In genomic region chr1:167330601-167331293, GRCh38 we compare ENCODE assay signal across 12 cellular contexts.
A peak's percentile ranks its signal among the peaks of the same experiment; 100 is the strongest.
DNase-seq lines count a peak whose midpoint lies in the region; ATAC-seq, FAIRE-seq and TF ChIP-seq lines count a peak whose summit lies in the region.
"Had no signal": no experiment of that assay in that cellular context is flagged by ENCODE, and none has a peak within 500 bp of the region (broad histone marks: within the 10 kb centered on the region; RNA-seq: fewer than 3 reads in every experiment).

No MANE protein-coding gene starts in this region.

- H3K27ac Mint-ChIP-seq in activated naive CD8-positive, alpha-beta T cell treated with anti-CD3 and anti-CD28 coated beads for 36 hours: peak overlapping the region; percentile 0
- H3K27ac Mint-ChIP-seq: T-helper 2 cell treated with Interferon-gamma antibody and Interleukin-4, amounts not matched to agents 5 μg/mL and 100 μg/mL, for 36 hours had no signal

- H3K9me3 Mint-ChIP-seq in activated naive CD8-positive, alpha-beta T cell treated with anti-CD3 and anti-CD28 coated beads for 36 hours: peaks cover 12% of the 10 kb centered on the region
- H3K9me3 Mint-ChIP-seq: T-helper 2 cell treated with Interferon-gamma antibody and Interleukin-4, amounts not matched to agents 5 μg/mL and 100 μg/mL, for 36 hours had no signal

- peaks cover 39% of the 10 kb centered on the region for H3K4me1 Mint-ChIP-seq in activated naive CD8-positive, alpha-beta T cell treated with anti-CD3 and anti-CD28 coated beads for 36 hours

- no peak for DNase-seq in GM12892 (ENCODE audit: insufficient read length)
- no peak for DNase-seq in activated naive CD8-positive, alpha-beta T cell treated with anti-CD3 and anti-CD28 coated beads for 36 hours
- DNase-seq in ureter (ENCODE audit: low spot score): no peak
- DNase-seq in NCI-H1048 (lab: John Stamatoyannopoulos, UW): no peak
- DNase-seq in GM19240 (ENCODE audit: insufficient read length, low spot score): no peak
- DNase-seq in DMS79 treated with DMSO at 0.1 percent for 48 hours (lab: John Stamatoyannopoulos, UW): no peak
- DNase-seq: Calu3, cortex of kidney, upper lobe of right lung had no signal

- no peak for TF ChIP-seq POLR2A in GM12892 (IDR thresholded peaks at IDR 0.05; ENCODE audit: low read depth, low read length)

- H3K36me3 Mint-ChIP-seq in activated naive CD8-positive, alpha-beta T cell treated with anti-CD3 and anti-CD28 coated beads for 36 hours: peaks cover 41% of the 10 kb centered on the region

- no peaks in the 10 kb centered on the region for H3K27me3 Mint-ChIP-seq in activated naive CD8-positive, alpha-beta T cell treated with anti-CD3 and anti-CD28 coated beads for 36 hours

- FAIRE-seq in GM12892 (lab: Jason Lieb, UNC): peak; percentile 73

- ATAC-seq in GM19468 (IDR thresholded peaks at IDR 0.05; ENCODE audit: extremely low read depth, unreplicated experiment) (peak; percentile 22), HG03280 (IDR thresholded peaks at IDR 0.05; ENCODE audit: unreplicated experiment) (peak; percentile 45)
- ATAC-seq: upper lobe of right lung had no signal

- H3K4me3 Mint-ChIP-seq in activated naive CD8-positive, alpha-beta T cell treated with anti-CD3 and anti-CD28 coated beads for 36 hours: no peak overlapping the region
- H3K4me3 Mint-ChIP-seq: T-helper 2 cell treated with Interferon-gamma antibody and Interleukin-4, amounts not matched to agents 5 μg/mL and 100 μg/mL, for 36 hours had no signal
